8 cellular contexts compared by ENCODE assay signal in genomic region chr15:69451951-69452701, GRCh38. TPM values are rescaled to one million over a fixed set of nuclear protein-coding genes. Genes with fewer than 3 reads are reported as not detected.
A peak's percentile ranks its signal among the peaks of the same experiment; 100 is the strongest.
DNase-seq lines count a peak whose midpoint lies in the region; ATAC-seq, FAIRE-seq and TF ChIP-seq lines count a peak whose summit lies in the region.

No MANE protein-coding gene starts in this region.

- ATAC-seq in DND-41 (ENCODE audit: insufficient read depth, low read depth) (peak; percentile 47), GM21447 (IDR thresholded peaks at IDR 0.05; ENCODE audit: unreplicated experiment) (peak; percentile 38), activated B cell treated with CpG ODN at 0.5 μM for 24 hours (ENCODE audit: low read depth) (peak; percentile 38)

- TF ChIP-seq CTCF in DND-41 (IDR thresholded peaks at IDR 0.05; ENCODE audit: borderline replicate concordance, extremely low read depth, low read length, poor library complexity, severe bottlenecking) (no peak), HL-60 (IDR thresholded peaks at IDR 0.05; ENCODE audit: insufficient read depth, low read length) (no peak), activated B cell treated with CpG ODN at 0.5 μM for 24 hours (IDR thresholded peaks at IDR 0.05) (no peak), fibroblast of mammary gland (conservative IDR thresholded peaks at IDR 0.05; ENCODE audit: control insufficient read depth, insufficient read depth, low read depth, low read length) (no peak)

- H3K9me3 Mint-ChIP-seq in activated B cell treated with CpG ODN at 0.5 μM for 24 hours = no peaks in the 10 kb centered on the region

- H4K20me1 ChIP-seq in DND-41 (ENCODE audit: insufficient read depth, low read length) = peaks cover 29% of the 10 kb centered on the region

- FAIRE-seq in urothelium cell line (lab: Jason Lieb, UNC) = no peak

- peaks cover 31% of the 10 kb centered on the region for H3K79me2 ChIP-seq in DND-41 (ENCODE audit: insufficient read depth, low read length)

- no peaks in the 10 kb centered on the region for H3K9me3 ChIP-seq in DND-41 (ENCODE audit: insufficient read depth, low read length, severe bottlenecking)
- no peaks in the 10 kb centered on the region for H3K9me3 ChIP-seq in neuron (ENCODE audit: low read length)

- H3K36me3 ChIP-seq in DND-41 (ENCODE audit: insufficient read depth, low read length) = peaks cover 48% of the 10 kb centered on the region
- peaks cover 42% of the 10 kb centered on the region for H3K36me3 ChIP-seq in neuron (ENCODE audit: insufficient read depth, low read length)

- H3K27ac ChIP-seq in DND-41 (ENCODE audit: low read length) (peak overlapping the region; percentile 86), HL-60 (replicated peaks) (peak overlapping the region; percentile 88)

- DNase-seq in DND-41 (peak; percentile 44), HL-60 (ENCODE audit: low read depth in 1 of 2, low spot score in 1 of 2) (peak; percentile 65 to 66), activated B cell treated with CpG ODN at 0.5 μM for 24 hours (no peak), fibroblast of mammary gland (ENCODE audit: low read depth) (peak; percentile 64), urothelium cell line (ENCODE audit: low spot score) (no peak), amniotic stem cell (lab: John Stamatoyannopoulos, UW) (no peak)

- H3K4me3 Mint-ChIP-seq in activated B cell treated with CpG ODN at 0.5 μM for 24 hours = peak overlapping the region; percentile 98

- peaks cover 46% of the 10 kb centered on the region for H3K36me3 Mint-ChIP-seq in activated B cell treated with CpG ODN at 0.5 μM for 24 hours (ENCODE audit: low read depth)

- H3K4me1 ChIP-seq in DND-41 (ENCODE audit: insufficient read depth, low read length) (peaks cover 37% of the 10 kb centered on the region), neuron (ENCODE audit: insufficient read depth, low read length) (peaks cover 19% of the 10 kb centered on the region)

- POLR2A ChIA-PET in activated B cell treated with CpG ODN at 0.5 μM for 24 hours (lab: Charles Lee) = interaction anchor here (0.6 to 6.1 kb wide), 20 partner anchors 9 to 1398 kb away, joined by 3 to 156 read pairs (median 5); partner anchors contain the start of genes ANP32A, GLCE, KIF23 and PIAS1

- H3K4me3 ChIP-seq in DND-41 (ENCODE audit: low read depth in 1 of 2, low read length in 2 of 2) = peak overlapping the region; percentile 32 to 86; a peak in 3 of 4 replicates
- H3K4me3 ChIP-seq in HL-60 (replicated peaks; ENCODE audit: insufficient read depth, low read length) = peak overlapping the region; percentile 53
- H3K4me3 ChIP-seq in fibroblast of mammary gland (ENCODE audit: control insufficient read depth, low read depth, low read length) = peak overlapping the region; percentile 79
- H3K4me3 ChIP-seq in neuron (ENCODE audit: low read length) = peak overlapping the region; percentile 77

- peak overlapping the region; percentile 99 for H3K27ac Mint-ChIP-seq in activated B cell treated with CpG ODN at 0.5 μM for 24 hours

- H2AFZ ChIP-seq in DND-41 (ENCODE audit: low read depth, low read length) = peak overlapping the region; percentile 83
- H2AFZ ChIP-seq in neuron (ENCODE audit: low read depth, low read length) = peak overlapping the region; percentile 40

- H3K4me1 Mint-ChIP-seq in activated B cell treated with CpG ODN at 0.5 μM for 24 hours = peaks cover 41% of the 10 kb centered on the region

- CTCF ChIA-PET in activated B cell treated with CpG ODN at 0.5 μM for 24 hours (lab: Charles Lee) = interaction anchor here (1.4 kb wide), 1 partner anchor 11 kb away, joined by 12 read pairs; no protein-coding TSS in a partner anchor

- peak overlapping the region; percentile 81 for H3K4me2 ChIP-seq in DND-41 (ENCODE audit: insufficient read depth, low read length)

- peak overlapping the region; percentile 81 for H3K9ac ChIP-seq in DND-41 (ENCODE audit: low read depth, low read length)

- no peaks in the 10 kb centered on the region for H3K27me3 Mint-ChIP-seq in activated B cell treated with CpG ODN at 0.5 μM for 24 hours

- no peaks in the 10 kb centered on the region for H3K27me3 ChIP-seq in DND-41 (ENCODE audit: insufficient read depth, low read length, poor library complexity)
- H3K27me3 ChIP-seq in HL-60 (ENCODE audit: insufficient read depth, poor library complexity, severe bottlenecking) = no peaks in the 10 kb centered on the region
- H3K27me3 ChIP-seq in neuron (ENCODE audit: insufficient read depth, low read length) = no peaks in the 10 kb centered on the region

- intact Hi-C loops in activated B cell treated with CpG ODN at 0.5 μM for 24 hours (cut with micrococcal nuclease) = loop anchor here (1.0 to 10.0 kb wide), 6 partner anchors 9 to 1310 kb away; partner anchors contain the start of genes ANP32A, KIF23 and UACA

RNA-seq across cellular contexts. Expression of gene RPLP1, which starts 0.5 kb away (rescaled TPM):
- 3,035 and 3,437 TPM in 2 replicates for total RNA-seq in activated B cell treated with CpG ODN at 0.5 μM for 24 hours

RNA-seq across cellular contexts. Expression of gene KIF23, which starts 38.0 kb away (rescaled TPM):
- total RNA-seq in activated B cell treated with CpG ODN at 0.5 μM for 24 hours = 1.0 and 1.5 TPM in 2 replicates

Comparison
In these comparisons a context has a peak if more than half of its experiments do, and no peak if none do; other contexts are left out.
1. DNase-seq: peak in DND-41 (single experiment), HL-60 (2 of 2) and fibroblast of mammary gland (single experiment); none in activated B cell treated with CpG ODN at 0.5 μM for 24 hours (single experiment), urothelium cell line (single experiment) and amniotic stem cell (single experiment).
2. Peak in every context shown above with its lines, with median percentiles within 50 percentile points of each other: ATAC-seq and H3K4me3 ChIP-seq.